ENCODE assay signal across 12 cellular contexts in genomic region chr18:45850021-45850420, GRCh38. TPM values are rescaled to one million over a fixed set of nuclear protein-coding genes. Genes with fewer than 3 reads are reported as not detected.
A peak's percentile ranks its signal among the peaks of the same experiment; 100 is the strongest.
DNase-seq lines count a peak whose midpoint lies in the region; ATAC-seq and TF ChIP-seq lines count a peak whose summit lies in the region.
"Had no signal": no experiment of that assay in that cellular context is flagged by ENCODE, and none has a peak within 500 bp of the region (broad histone marks: within the 10 kb centered on the region; RNA-seq: fewer than 3 reads in every experiment).

No MANE protein-coding gene starts in this region.

- peak; percentile 51 for TF ChIP-seq CTCF in LNCaP clone FGC (IDR thresholded peaks at IDR 0.05; ENCODE audit: control insufficient read depth, extremely low read depth, insufficient read depth)
- peak; percentile 52 for TF ChIP-seq CTCF in epithelial cell of esophagus (IDR thresholded peaks at IDR 0.05; ENCODE audit: insufficient read depth, low read depth, low read length, missing control alignments)
- no peak for TF ChIP-seq CTCF in lower leg skin (IDR thresholded peaks at IDR 0.05)

- peaks cover 46% of the 10 kb centered on the region for H3K36me3 Mint-ChIP-seq in stimulated activated memory B cell treated with anti-CD40 and anti-IgM and Interleukin-4, amounts not matched to agents 10 μg/mL and 1 μg/mL and 100 μg/mL, for 72 hours

- H3K27ac Mint-ChIP-seq in stimulated activated memory B cell treated with anti-CD40 and anti-IgM and Interleukin-4, amounts not matched to agents 10 μg/mL and 1 μg/mL and 100 μg/mL, for 72 hours = peak overlapping the region; percentile 56

- H3K27me3 Mint-ChIP-seq in stimulated activated memory B cell treated with anti-CD40 and anti-IgM and Interleukin-4, amounts not matched to agents 10 μg/mL and 1 μg/mL and 100 μg/mL, for 72 hours = no peaks in the 10 kb centered on the region
- H3K27me3 Mint-ChIP-seq: effector memory CD8-positive, alpha-beta T cell had no signal

- H3K4me1 Mint-ChIP-seq in stimulated activated memory B cell treated with anti-CD40 and anti-IgM and Interleukin-4, amounts not matched to agents 10 μg/mL and 1 μg/mL and 100 μg/mL, for 72 hours = peaks cover 26% of the 10 kb centered on the region

- no peak for TF ChIP-seq POLR2A in lower leg skin (IDR thresholded peaks at IDR 0.05)

- DNase-seq in NCI-H2171 treated with DMSO at 0.1 percent for 48 hours (lab: John Stamatoyannopoulos, UW) = peak; percentile 7
- DNase-seq in NCI-H2171 (lab: John Stamatoyannopoulos, UW) = no peak
- no peak for DNase-seq in LNCaP clone FGC (ENCODE audit: low read depth)
- peak; percentile 26 for DNase-seq in epithelial cell of esophagus (ENCODE audit: low read depth)
- no peak for DNase-seq in lower leg skin (ENCODE audit: low spot score in 2 of 2)
- DNase-seq in SHP77 treated with DMSO at 0.1 percent for 48 hours (lab: John Stamatoyannopoulos, UW) = no peak
- DNase-seq: effector memory CD8-positive, alpha-beta T cell; NCI-H510A had no signal

- peak; percentile 73 for ATAC-seq in stimulated activated memory B cell treated with anti-CD40 and anti-IgM and Interleukin-4, amounts not matched to agents 10 μg/mL and 1 μg/mL and 100 μg/mL, for 72 hours
- no peak for ATAC-seq in GM21723 (IDR thresholded peaks at IDR 0.05; ENCODE audit: unreplicated experiment)
- ATAC-seq: effector memory CD8-positive, alpha-beta T cell had no signal

- no peak overlapping the region for H3K4me3 Mint-ChIP-seq in stimulated activated memory B cell treated with anti-CD40 and anti-IgM and Interleukin-4, amounts not matched to agents 10 μg/mL and 1 μg/mL and 100 μg/mL, for 72 hours
- H3K4me3 Mint-ChIP-seq: effector memory CD8-positive, alpha-beta T cell had no signal

- intact Hi-C loops in lower leg skin (cut with DNase I; ENCODE audit: low total_unique reads) = no loop called here

- H3K4me3 ChIP-seq in LNCaP clone FGC (ENCODE audit: low read depth, low read length) = no peak overlapping the region
- H3K4me3 ChIP-seq in epithelial cell of esophagus (ENCODE audit: low read length) = no peak overlapping the region
- H3K4me3 ChIP-seq in lower leg skin (ENCODE audit: low read depth, poor library complexity, severe bottlenecking) = no peak overlapping the region
- H3K4me3 ChIP-seq: HAP-1 had no signal

- no peaks in the 10 kb centered on the region for H3K9me3 Mint-ChIP-seq in stimulated activated memory B cell treated with anti-CD40 and anti-IgM and Interleukin-4, amounts not matched to agents 10 μg/mL and 1 μg/mL and 100 μg/mL, for 72 hours
- H3K9me3 Mint-ChIP-seq: effector memory CD8-positive, alpha-beta T cell had no signal

- WGBS in lower leg skin, 2 donors = 85 to 89% methylated on average over 10 of the region's 10 CpGs

RNA-seq across cellular contexts. Expression of gene SIGLEC15, which starts 24.5 kb away (rescaled TPM):
- 1 to 10 TPM in 1 of 4 donors, under 1 TPM in 2, not detected in 1; 0.27 to 1.9 (median 0.38) TPM for total RNA-seq in lower leg skin
- total RNA-seq: activated CD8-positive, alpha-beta memory T cell treated with anti-CD3 and anti-CD28 coated beads for 36 hours had no signal

Comparison
In these comparisons a context has a peak if more than half of its experiments do, and no peak if none do; other contexts are left out.
1. DNase-seq: peak in NCI-H2171 treated with DMSO at 0.1 percent for 48 hours (single experiment) and epithelial cell of esophagus (single experiment); none in NCI-H2171 (single experiment), LNCaP clone FGC (single experiment), lower leg skin (0 of 2) and SHP77 treated with DMSO at 0.1 percent for 48 hours (single experiment).
2. CTCF ChIP-seq: peak in LNCaP clone FGC (single experiment) and epithelial cell of esophagus (single experiment); none in lower leg skin (0 of 3).